In genomic region chr10:111976557-111976956, GRCh38 we compare ENCODE assay signal across 1 cellular context.
TF ChIP-seq lines count a peak whose summit lies in the region.

No MANE protein-coding gene starts in this region.

TF ChIP-seq in HepG2, 621 proteins besides CTCF, POLR2A, EP300 and RAD21 (continued from another document):
- TF ChIP-seq, protein P1, sequence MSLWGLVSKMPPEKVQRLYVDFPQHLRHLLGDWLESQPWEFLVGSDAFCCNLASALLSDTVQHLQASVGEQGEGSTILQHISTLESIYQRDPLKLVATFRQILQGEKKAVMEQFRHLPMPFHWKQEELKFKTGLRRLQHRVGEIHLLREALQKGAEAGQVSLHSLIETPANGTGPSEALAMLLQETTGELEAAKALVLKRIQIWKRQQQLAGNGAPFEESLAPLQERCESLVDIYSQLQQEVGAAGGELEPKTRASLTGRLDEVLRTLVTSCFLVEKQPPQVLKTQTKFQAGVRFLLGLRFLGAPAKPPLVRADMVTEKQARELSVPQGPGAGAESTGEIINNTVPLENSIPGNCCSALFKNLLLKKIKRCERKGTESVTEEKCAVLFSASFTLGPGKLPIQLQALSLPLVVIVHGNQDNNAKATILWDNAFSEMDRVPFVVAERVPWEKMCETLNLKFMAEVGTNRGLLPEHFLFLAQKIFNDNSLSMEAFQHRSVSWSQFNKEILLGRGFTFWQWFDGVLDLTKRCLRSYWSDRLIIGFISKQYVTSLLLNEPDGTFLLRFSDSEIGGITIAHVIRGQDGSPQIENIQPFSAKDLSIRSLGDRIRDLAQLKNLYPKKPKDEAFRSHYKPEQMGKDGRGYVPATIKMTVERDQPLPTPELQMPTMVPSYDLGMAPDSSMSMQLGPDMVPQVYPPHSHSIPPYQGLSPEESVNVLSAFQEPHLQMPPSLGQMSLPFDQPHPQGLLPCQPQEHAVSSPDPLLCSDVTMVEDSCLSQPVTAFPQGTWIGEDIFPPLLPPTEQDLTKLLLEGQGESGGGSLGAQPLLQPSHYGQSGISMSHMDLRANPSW (CRISPR knock-in tag; IDR thresholded peaks at IDR 0.05; ENCODE audit: borderline replicate concordance) = no peak
TF ChIP-seq in HepG2: peak in this region for 2.
